8 cellular contexts compared by ENCODE assay signal in genomic region chr19:57280913-57281425, GRCh38. TPM values are rescaled to one million over a fixed set of nuclear protein-coding genes. Genes with fewer than 3 reads are reported as not detected.
DNase-seq lines count a peak whose midpoint lies in the region; ATAC-seq and TF ChIP-seq lines count a peak whose summit lies in the region.

No MANE protein-coding gene starts in this region.

- H3K27ac Mint-ChIP-seq in activated naive CD8-positive, alpha-beta T cell treated with anti-CD3 and anti-CD28 coated beads for 36 hours: no peak overlapping the region
- H3K27ac Mint-ChIP-seq in activated naive CD8-positive, alpha-beta T cell treated with anti-CD3 and anti-CD28 coated beads, Interleukin-2, amount 50 U/mL, for 24 hours: no peak overlapping the region

- H3K4me1 Mint-ChIP-seq in activated naive CD8-positive, alpha-beta T cell treated with anti-CD3 and anti-CD28 coated beads for 36 hours: peaks cover 36% of the 10 kb centered on the region
- H3K4me1 Mint-ChIP-seq in activated naive CD8-positive, alpha-beta T cell treated with anti-CD3 and anti-CD28 coated beads, Interleukin-2, amount 50 U/mL, for 24 hours: peaks cover 40% of the 10 kb centered on the region

- H3K27me3 ChIP-seq in brain microvascular endothelial cell (replicated peaks) (no peaks in the 10 kb centered on the region), lung (ENCODE audit: control insufficient read depth, insufficient read depth) (no peaks in the 10 kb centered on the region)

- peak; percentile 24 for DNase-seq in activated naive CD8-positive, alpha-beta T cell treated with anti-CD3 and anti-CD28 coated beads for 36 hours
- no peak for DNase-seq in activated naive CD8-positive, alpha-beta T cell treated with anti-CD3 and anti-CD28 coated beads, Interleukin-2, amount 50 U/mL, for 24 hours
- DNase-seq in NCI-H2029 treated with DMSO at 0.1 percent for 48 hours (lab: John Stamatoyannopoulos, UW) (peak; percentile 26), brain microvascular endothelial cell (no peak), lung (ENCODE audit: low spot score) (no peak), NCI-H446 treated with DMSO at 0.1 percent for 48 hours (lab: John Stamatoyannopoulos, UW) (no peak)

- no peaks in the 10 kb centered on the region for H3K27me3 Mint-ChIP-seq in activated naive CD8-positive, alpha-beta T cell treated with anti-CD3 and anti-CD28 coated beads for 36 hours
- no peaks in the 10 kb centered on the region for H3K27me3 Mint-ChIP-seq in activated naive CD8-positive, alpha-beta T cell treated with anti-CD3 and anti-CD28 coated beads, Interleukin-2, amount 50 U/mL, for 24 hours

- H3K9me3 ChIP-seq in lung (ENCODE audit: control insufficient read depth in 2 of 2, insufficient read depth in 1 of 2, low read length in 1 of 2): peaks cover 0 to 6% of the 10 kb centered on the region in 2 donors

- in situ Hi-C loops in brain microvascular endothelial cell (cut with HindIII; ENCODE audit: low pct_ligation_motif_present, low sequenced_read_pairs): no loop called here

- no peak for ATAC-seq in activated naive CD8-positive, alpha-beta T cell treated with anti-CD3 and anti-CD28 coated beads, Interleukin-2, amount 50 U/mL, for 24 hours
- ATAC-seq in lung (ENCODE audit: insufficient read depth, low FRiP score) (no peak), HG03460 (IDR thresholded peaks at IDR 0.05; ENCODE audit: unreplicated experiment) (no peak), HG02840 (IDR thresholded peaks at IDR 0.05; ENCODE audit: low FRiP score, unreplicated experiment) (no peak)

- H3K4me1 ChIP-seq in lung (ENCODE audit: control insufficient read depth in 2 of 2, insufficient read depth in 2 of 2, low read length in 2 of 2): peaks cover 9% of the 10 kb centered on the region in 2 donors

- 2% methylated on average over 9 of the region's 9 CpGs for WGBS in lung, 2 donors

- H3K9me3 Mint-ChIP-seq in activated naive CD8-positive, alpha-beta T cell treated with anti-CD3 and anti-CD28 coated beads for 36 hours: no peaks in the 10 kb centered on the region
- no peaks in the 10 kb centered on the region for H3K9me3 Mint-ChIP-seq in activated naive CD8-positive, alpha-beta T cell treated with anti-CD3 and anti-CD28 coated beads, Interleukin-2, amount 50 U/mL, for 24 hours

- H3K27ac ChIP-seq in brain microvascular endothelial cell (peak overlapping the region; percentile 99), lung (ENCODE audit: low read depth in 1 of 2, low read length in 1 of 2) (peak overlapping the region; percentile 93 to 94)

- H3K4me3 Mint-ChIP-seq in activated naive CD8-positive, alpha-beta T cell treated with anti-CD3 and anti-CD28 coated beads for 36 hours: no peak overlapping the region
- no peak overlapping the region for H3K4me3 Mint-ChIP-seq in activated naive CD8-positive, alpha-beta T cell treated with anti-CD3 and anti-CD28 coated beads, Interleukin-2, amount 50 U/mL, for 24 hours

- H3K4me3 ChIP-seq in brain microvascular endothelial cell (ENCODE audit: low read depth, low read length) (peak overlapping the region; percentile 93), lung (peak overlapping the region; percentile 84)

- TF ChIP-seq CTCF in brain microvascular endothelial cell (IDR thresholded peaks at IDR 0.05; ENCODE audit: low read depth, low read length, missing control alignments): no peak
- TF ChIP-seq CTCF in lung (IDR thresholded peaks at IDR 0.05; ENCODE audit: control extremely low read depth, extremely low read depth): no peak

- H3K36me3 Mint-ChIP-seq in activated naive CD8-positive, alpha-beta T cell treated with anti-CD3 and anti-CD28 coated beads for 36 hours: peaks cover 60% of the 10 kb centered on the region
- H3K36me3 Mint-ChIP-seq in activated naive CD8-positive, alpha-beta T cell treated with anti-CD3 and anti-CD28 coated beads, Interleukin-2, amount 50 U/mL, for 24 hours (ENCODE audit: low read depth): peaks cover 55% of the 10 kb centered on the region

- H3K36me3 ChIP-seq in brain microvascular endothelial cell (replicated peaks) (peaks cover 24% of the 10 kb centered on the region), lung (ENCODE audit: control insufficient read depth in 2 of 2, insufficient read depth in 2 of 2, low read length in 2 of 2) (peaks cover 17 to 19% of the 10 kb centered on the region in 2 donors)

RNA-seq across cellular contexts. Expression of gene ZNF460, which starts 0.7 kb away (rescaled TPM):
- total RNA-seq in activated naive CD8-positive, alpha-beta T cell treated with anti-CD3 and anti-CD28 coated beads for 36 hours: 10 to 100 TPM; 40.5 to 44.3 TPM
- total RNA-seq in lung: 100 to 1,000 TPM in 1 of 2 donors, 10 to 100 TPM in 1; 54.1 to 113 TPM
- 1 to 10 TPM; 1.2 to 4.0 TPM for polyA plus RNA-seq in lung

RNA-seq across cellular contexts. Expression of gene ZNF543, which starts 39.3 kb away (rescaled TPM):
- 1 to 10 TPM; 8.2 to 8.4 TPM for total RNA-seq in activated naive CD8-positive, alpha-beta T cell treated with anti-CD3 and anti-CD28 coated beads for 36 hours
- total RNA-seq in lung: 10 to 100 TPM in 1 of 2 donors, 1 to 10 TPM in 1; 5.2 to 15.4 TPM
- polyA plus RNA-seq in lung: 1 to 10 TPM; 1.3 to 1.4 TPM

RNA-seq across cellular contexts. Expression of gene ZNF805, which starts 40.5 kb away (rescaled TPM):
- total RNA-seq in activated naive CD8-positive, alpha-beta T cell treated with anti-CD3 and anti-CD28 coated beads for 36 hours: 1 to 10 TPM; 9.7 TPM
- 10 to 100 TPM; 13.8 to 29.0 TPM for total RNA-seq in lung
- 1 to 10 TPM in 1 of 2 donors, under 1 TPM in 1; 0.65 to 1.8 TPM for polyA plus RNA-seq in lung

RNA-seq across cellular contexts. Expression of gene AURKC, which starts 50.1 kb away (rescaled TPM):
- total RNA-seq in activated naive CD8-positive, alpha-beta T cell treated with anti-CD3 and anti-CD28 coated beads for 36 hours: 1 to 10 TPM; 1.2 to 1.3 TPM
- total RNA-seq in lung: 1 to 10 TPM in 1 of 2 donors, under 1 TPM in 1; 0.80 to 1.2 TPM
- polyA plus RNA-seq in lung: under 1 TPM; 0.50 to 0.85 TPM

Comparison
In these comparisons a context has a peak if more than half of its experiments do, and no peak if none do; other contexts are left out.
1. DNase-seq: peak in activated naive CD8-positive, alpha-beta T cell treated with anti-CD3 and anti-CD28 coated beads for 36 hours (single experiment) and NCI-H2029 treated with DMSO at 0.1 percent for 48 hours (single experiment); none in activated naive CD8-positive, alpha-beta T cell treated with anti-CD3 and anti-CD28 coated beads, Interleukin-2, amount 50 U/mL, for 24 hours (single experiment), brain microvascular endothelial cell (single experiment), lung (single experiment) and NCI-H446 treated with DMSO at 0.1 percent for 48 hours (single experiment).